10 cellular contexts compared by ENCODE assay signal in genomic region chr5:158590936-158591863, GRCh38.
DNase-seq lines count a peak whose midpoint lies in the region; ATAC-seq and TF ChIP-seq lines count a peak whose summit lies in the region.
"Had no signal": no experiment of that assay in that cellular context is flagged by ENCODE, and none has a peak within 500 bp of the region (broad histone marks: within the 10 kb centered on the region; RNA-seq: fewer than 3 reads in every experiment).

No MANE protein-coding gene starts in this region.

- TF ChIP-seq CTCF in GM23338 (conservative IDR thresholded peaks at IDR 0.05; ENCODE audit: low read depth in 2 of 2) (no peak), fibroblast of lung (conservative IDR thresholded peaks at IDR 0.05 in 1 of 2, IDR thresholded peaks at IDR 0.05 in 1 of 2; ENCODE audit: low read depth in 1 of 2, low read length in 2 of 2) (no peak), ovary (IDR thresholded peaks at IDR 0.05) (no peak), omental fat pad (IDR thresholded peaks at IDR 0.05) (no peak)

- peaks cover 18% of the 10 kb centered on the region for H3K4me1 Mint-ChIP-seq in GM23338

- H3K4me2 ChIP-seq in GM23338 (peak overlapping the region; percentile 13), fibroblast of lung (ENCODE audit: extremely low read depth, insufficient read depth, low read length) (no peak overlapping the region)

- no peak for TF ChIP-seq EP300 in ovary (IDR thresholded peaks at IDR 0.05)

- peaks cover 9% of the 10 kb centered on the region; the same call in 1 of the 2 replicates for H3K9me2 ChIP-seq in GM23338 (ENCODE audit: insufficient read depth)

- H3K27ac ChIP-seq in GM23338 (ENCODE audit: low read depth) (peak overlapping the region; percentile 61; the same call in 1 of the 2 replicates), fibroblast of lung (ENCODE audit: insufficient read depth, low read length) (no peak overlapping the region), ovary (no peak overlapping the region)
- H3K27ac ChIP-seq: HL-60 had no signal

- peak overlapping the region; percentile 84; the same call in 1 of the 2 replicates for H2AFZ ChIP-seq in GM23338
- no peak overlapping the region for H2AFZ ChIP-seq in fibroblast of lung (ENCODE audit: low read length)

- WGBS in ovary, 3 donors, result 13 to 18% (median 16%) methylated on average over 7 of the region's 7 CpGs

- H3K79me2 ChIP-seq in GM23338 (replicated peaks; ENCODE audit: insufficient read depth) (no peaks in the 10 kb centered on the region), fibroblast of lung (ENCODE audit: control insufficient read depth, insufficient read depth, low read length) (no peaks in the 10 kb centered on the region)

- H3F3A ChIP-seq in GM23338 (replicated peaks; ENCODE audit: low read depth), result no peaks in the 10 kb centered on the region

- H3K9me3 ChIP-seq in fibroblast of lung (ENCODE audit: control insufficient read depth, insufficient read depth, low read depth, low read length) (no peaks in the 10 kb centered on the region), ovary (no peaks in the 10 kb centered on the region)
- H3K9me3 ChIP-seq: tibial artery had no signal

- intact Hi-C loops in ovary (cut with DNase I), result no loop called here

- no peaks in the 10 kb centered on the region for H3K36me3 ChIP-seq in GM23338 (ENCODE audit: insufficient read depth)
- H3K36me3 ChIP-seq in fibroblast of lung (ENCODE audit: control insufficient read depth, insufficient read depth, low read length), result no peaks in the 10 kb centered on the region
- no peaks in the 10 kb centered on the region for H3K36me3 ChIP-seq in ovary
- H3K36me3 ChIP-seq: tibial artery had no signal

- H3K9me3 Mint-ChIP-seq in GM23338, result peaks cover under 1% of the 10 kb centered on the region; the same call in 1 of the 3 replicates

- H3K27me3 ChIP-seq in GM23338 (ENCODE audit: insufficient read depth) (no peaks in the 10 kb centered on the region), fibroblast of lung (ENCODE audit: control insufficient read depth, insufficient read depth, low read length) (no peaks in the 10 kb centered on the region), ovary (no peaks in the 10 kb centered on the region)
- H3K27me3 ChIP-seq: tibial artery had no signal

- H3K4me3 Mint-ChIP-seq in GM23338, result no peak overlapping the region

- DNase-seq in GM23338 (ENCODE audit: low spot score) (peak; percentile 77), NCI-H69 (lab: John Stamatoyannopoulos, UW) (peak; percentile 23), fibroblast of lung (ENCODE audit: low read depth in 2 of 2) (peak; percentile 24 to 66), ovary (peak in 4 of 5 donors; percentile 18 to 42 (median 28)), NCI-H774 (lab: John Stamatoyannopoulos, UW) (no peak), omental fat pad (ENCODE audit: low spot score) (no peak)
- DNase-seq in stimulated activated CD4-positive, alpha-beta T cell treated with anti-CD3 and anti-CD28 coated beads, Interleukin-12 subunit alpha, Interleukin-12 subunit beta, amount 100 ng/mL, for 4 hours, result no peak

- H3K4me3 ChIP-seq in GM23338 (no peak overlapping the region), fibroblast of lung (replicated peaks in 1 of 4; ENCODE audit: control extremely low read depth in 1 of 4, insufficient read depth in 1 of 4, low read depth in 3 of 4, low read length in 4 of 4) (no peak overlapping the region), ovary (no peak overlapping the region)
- H3K4me3 ChIP-seq: tibial artery had no signal

- no peak for TF ChIP-seq POLR2A in ovary (IDR thresholded peaks at IDR 0.05)

- peaks cover 16% of the 10 kb centered on the region; the same call in 1 of the 2 replicates for H3K4me1 ChIP-seq in GM23338 (ENCODE audit: insufficient read depth)
- H3K4me1 ChIP-seq in fibroblast of lung (ENCODE audit: control insufficient read depth, extremely low read depth, insufficient read depth, low read length), result no peaks in the 10 kb centered on the region
- H3K4me1 ChIP-seq in ovary (ENCODE audit: insufficient read depth), result peaks cover 11% of the 10 kb centered on the region

- no peak overlapping the region for H3K9ac ChIP-seq in fibroblast of lung (ENCODE audit: insufficient read depth, low read length)

- ATAC-seq in GM23338 (peak; percentile 94), omental fat pad (ENCODE audit: low FRiP score) (no peak), GM18907 (IDR thresholded peaks at IDR 0.05; ENCODE audit: unreplicated experiment) (no peak)

- no peaks in the 10 kb centered on the region for H3K27me3 Mint-ChIP-seq in GM23338 (ENCODE audit: insufficient read depth, low read depth, poor library complexity)

- peak overlapping the region; percentile 68; the same call in 1 of the 2 replicates for H3K27ac Mint-ChIP-seq in GM23338

- H4K20me1 ChIP-seq in GM23338 (replicated peaks; ENCODE audit: insufficient read depth) (no peaks in the 10 kb centered on the region), fibroblast of lung (ENCODE audit: control insufficient read depth, extremely low read depth, insufficient read depth, low read length) (no peaks in the 10 kb centered on the region)

- H3K36me3 Mint-ChIP-seq in GM23338 (ENCODE audit: low read depth), result no peaks in the 10 kb centered on the region

TF ChIP-seq in GM23338, 12 proteins besides CTCF, POLR2A, EP300 and RAD21:
- TF ChIP-seq REST (IDR thresholded peaks at IDR 0.05; ENCODE audit: unreplicated experiment) (peak; percentile 16), ETS1 (IDR thresholded peaks at IDR 0.05) (no peak), CREB1 (CRISPR knock-in tag; IDR thresholded peaks at IDR 0.05; ENCODE audit: low read depth) (peak; percentile 48; the same call in 1 of the 2 replicates), EZH2phosphoT487 (IDR thresholded peaks at IDR 0.05; ENCODE audit: unreplicated experiment) (no peak)

Comparison
In these comparisons a context has a peak if more than half of its experiments do, and no peak if none do; other contexts are left out.
1. DNase-seq: peak in GM23338 (single experiment), NCI-H69 (single experiment), fibroblast of lung (2 of 2) and ovary (4 of 5); none in NCI-H774 (single experiment), stimulated activated CD4-positive, alpha-beta T cell treated with anti-CD3 and anti-CD28 coated beads, Interleukin-12 subunit alpha, Interleukin-12 subunit beta, amount 100 ng/mL, for 4 hours (single experiment) and omental fat pad (single experiment).